In the genomic region with DNA sequence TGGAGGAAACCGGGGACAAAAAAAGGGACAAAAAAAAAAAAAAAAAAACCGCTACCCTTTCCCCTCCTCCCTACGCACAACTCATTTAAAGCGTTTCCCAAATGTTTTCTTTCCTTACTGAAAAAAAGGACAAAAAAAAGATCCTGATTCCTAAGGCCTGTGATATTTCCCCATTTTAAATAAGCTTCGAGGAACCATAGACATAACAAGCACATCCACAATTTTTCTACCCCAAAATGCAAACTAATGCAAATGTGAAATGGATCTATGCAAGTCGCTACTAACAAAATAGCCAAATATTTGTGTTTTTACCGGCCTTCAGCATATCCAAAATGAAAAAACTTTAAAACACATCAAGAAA, we compare ENCODE assay signal across 8 cellular contexts. TPM values are rescaled to one million over a fixed set of nuclear protein-coding genes. Genes with fewer than 3 reads are reported as not detected.
DNase-seq lines count a peak whose midpoint lies in the region; ATAC-seq and TF ChIP-seq lines count a peak whose summit lies in the region.

No MANE protein-coding gene starts in this region.

- TF ChIP-seq CTCF in left ventricle myocardium inferior (IDR thresholded peaks at IDR 0.05; ENCODE audit: borderline replicate concordance) (no peak), brain microvascular endothelial cell (IDR thresholded peaks at IDR 0.05; ENCODE audit: low read depth, low read length, missing control alignments) (no peak), vagina (IDR thresholded peaks at IDR 0.05) (no peak)

- TF ChIP-seq POLR2A in vagina (IDR thresholded peaks at IDR 0.05) = no peak

- DNase-seq in left ventricle myocardium inferior (no peak), left ventricle myocardium superior (no peak), brain microvascular endothelial cell (no peak), midbrain (lab: John Stamatoyannopoulos, UW) (peak; percentile 46), vagina (ENCODE audit: extremely low spot score in 2 of 2) (no peak), cerebellar nuclear complex (lab: John Stamatoyannopoulos, UW) (no peak)
- no peak for DNase-seq in activated CD4-positive, alpha-beta T cell treated with anti-CD3 and anti-CD28 coated beads, Interleukin-2, amount 50 U/mL, for 4 hours

- H3K9me3 ChIP-seq in left ventricle myocardium inferior (replicated peaks) (no peaks in the 10 kb centered on the region), vagina (no peaks in the 10 kb centered on the region)

- H3K4me1 ChIP-seq in left ventricle myocardium inferior (peaks cover 47% of the 10 kb centered on the region), vagina (peaks cover 31% of the 10 kb centered on the region)

- in situ Hi-C loops in brain microvascular endothelial cell (cut with HindIII; ENCODE audit: low pct_ligation_motif_present, low sequenced_read_pairs) = loop anchor here (25.0 kb wide), 1 partner anchor 292 kb away; no protein-coding TSS in a partner anchor

- H3K27me3 ChIP-seq in left ventricle myocardium inferior (ENCODE audit: low read depth) (no peaks in the 10 kb centered on the region), brain microvascular endothelial cell (replicated peaks) (no peaks in the 10 kb centered on the region), vagina (no peaks in the 10 kb centered on the region)

- intact Hi-C loops in left ventricle myocardium inferior (cut with micrococcal nuclease) = loop anchor here (10.0 kb wide), 1 partner anchor 140 kb away; no protein-coding TSS in a partner anchor
- intact Hi-C loops in left ventricle myocardium superior (cut with micrococcal nuclease) = no loop called here
- intact Hi-C loops in vagina (cut with DNase I) = no loop called here

- H3K27ac ChIP-seq in left ventricle myocardium inferior (replicated peaks) (peak overlapping the region; percentile 99), brain microvascular endothelial cell (peak overlapping the region; percentile 94), vagina (peak overlapping the region; percentile 92)

- peak overlapping the region; percentile 97 for H3K4me3 ChIP-seq in left ventricle myocardium inferior
- peak overlapping the region; percentile 70 for H3K4me3 ChIP-seq in brain microvascular endothelial cell (ENCODE audit: low read depth, low read length)
- peak overlapping the region; percentile 88 to 94 for H3K4me3 ChIP-seq in vagina

- H3K36me3 ChIP-seq in left ventricle myocardium inferior (no peaks in the 10 kb centered on the region), brain microvascular endothelial cell (replicated peaks) (no peaks in the 10 kb centered on the region), vagina (no peaks in the 10 kb centered on the region)

- no peak for ATAC-seq in left ventricle myocardium superior
- no peak for ATAC-seq in GM21367 (IDR thresholded peaks at IDR 0.05; ENCODE audit: unreplicated experiment)

RNA-seq across cellular contexts. Expression of gene ZNF217, which starts 1.4 kb away (rescaled TPM):
- total RNA-seq in left ventricle myocardium inferior (5.4 TPM), left ventricle myocardium superior (8.0 TPM), vagina (30.4 TPM)
